ENCODE assay signal across 13 cellular contexts in the genomic region with DNA sequence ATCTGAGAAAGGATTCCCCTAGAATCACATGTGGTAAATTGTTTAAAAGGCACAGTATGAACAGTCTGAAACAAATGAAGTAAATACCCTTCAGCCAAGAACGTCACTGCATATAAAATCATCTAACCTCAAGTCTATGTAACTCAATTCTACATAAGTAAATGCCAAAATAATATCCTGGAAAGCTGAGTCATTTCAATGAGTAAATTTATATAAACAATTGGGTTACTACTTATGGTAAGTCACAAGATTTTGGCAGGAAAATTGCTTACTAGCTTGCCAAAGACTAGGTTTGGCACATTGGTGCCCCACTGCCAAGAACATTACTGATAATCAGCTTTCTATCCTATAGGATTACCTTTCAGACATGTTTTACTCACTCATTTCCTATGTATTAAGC. TPM values are rescaled to one million over a fixed set of nuclear protein-coding genes. Genes with fewer than 3 reads are reported as not detected.
A peak's percentile ranks its signal among the peaks of the same experiment; 100 is the strongest.
DNase-seq lines count a peak whose midpoint lies in the region; ATAC-seq, FAIRE-seq and TF ChIP-seq lines count a peak whose summit lies in the region.
"Had no signal": no experiment of that assay in that cellular context is flagged by ENCODE, and none has a peak within 500 bp of the region (broad histone marks: within the 10 kb centered on the region; RNA-seq: fewer than 3 reads in every experiment).

No MANE protein-coding gene starts in this region.

- no peaks in the 10 kb centered on the region for H3K4me1 ChIP-seq in Panc1 (ENCODE audit: control insufficient read depth, insufficient read depth, low read length)
- peaks cover 12% of the 10 kb centered on the region for H3K4me1 ChIP-seq in endothelial cell of umbilical vein (ENCODE audit: control insufficient read depth, extremely low read depth, insufficient read depth, low read length)

- TF ChIP-seq CTCF in Panc1 (IDR thresholded peaks at IDR 0.05) (no peak), endothelial cell of umbilical vein (IDR thresholded peaks at IDR 0.05; ENCODE audit: extremely low read depth in 1 of 2, insufficient read depth in 1 of 2, low read depth in 1 of 2, low read length in 2 of 2) (no peak), retinal pigment epithelial cell (conservative IDR thresholded peaks at IDR 0.05; ENCODE audit: low read depth, low read length) (no peak)

- H3K36me3 ChIP-seq in Panc1 (ENCODE audit: control insufficient read depth, insufficient read depth, low read length), result no peaks in the 10 kb centered on the region
- no peaks in the 10 kb centered on the region for H3K36me3 ChIP-seq in endothelial cell of umbilical vein (ENCODE audit: control insufficient read depth in 2 of 2, extremely low read depth in 1 of 2, insufficient read depth in 2 of 2, low read length in 2 of 2)
- H3K36me3 ChIP-seq: gastroesophageal sphincter had no signal

- FAIRE-seq in endothelial cell of umbilical vein (lab: Jason Lieb, UNC), result peak; percentile 88

- peak; percentile 94 for DNase-seq in ELR (ENCODE audit: low read depth)
- peak; percentile 51 for DNase-seq in Panc1 (ENCODE audit: low read depth, low spot score)
- DNase-seq in endothelial cell of umbilical vein (ENCODE audit: low read depth, low spot score), result peak; percentile 87
- peak; percentile 92 for DNase-seq in retinal pigment epithelial cell (ENCODE audit: low read depth)
- DNase-seq in COR-L47 (lab: John Stamatoyannopoulos, UW), result no peak
- no peak for DNase-seq in RPMI8226
- DNase-seq in SHP77 treated with DMSO at 0.1 percent for 48 hours (lab: John Stamatoyannopoulos, UW), result no peak
- DNase-seq: activated CD8-positive, alpha-beta memory T cell treated with anti-CD3 and anti-CD28 coated beads, Interleukin-2, amount 50 U/mL, for 4 hours; DMS79; NCI-H1694 treated with DMSO at 0.1 percent for 48 hours; psoas muscle; T-helper 9 cell had no signal

- no peaks in the 10 kb centered on the region for H3K9me1 ChIP-seq in endothelial cell of umbilical vein (replicated peaks; ENCODE audit: control insufficient read depth, extremely low read depth, insufficient read depth, low read length)

- ATAC-seq in Panc1, result no peak
- ATAC-seq: gastroesophageal sphincter, psoas muscle had no signal

- peak overlapping the region; percentile 46 for H3K4me2 ChIP-seq in endothelial cell of umbilical vein (ENCODE audit: insufficient read depth, low read length)

- in situ Hi-C loops in Panc1 (cut with HindIII; ENCODE audit: low pct_unique_long_range_greater_than_20kb, low sequenced_read_pairs), result no loop called here

- no peaks in the 10 kb centered on the region for H4K20me1 ChIP-seq in endothelial cell of umbilical vein (replicated peaks; ENCODE audit: control insufficient read depth, extremely low read depth, insufficient read depth, low read length)

- CTCF ChIA-PET in Panc1 (lab: Charles Lee), result interaction anchor here (1.2 kb wide), 1 partner anchor 28 kb away, joined by 3 read pairs; no protein-coding TSS in a partner anchor
- CTCF ChIA-PET in endothelial cell of umbilical vein (lab: Charles Lee), result interaction anchor here (0.6 to 2.9 kb wide), 6 partner anchors 9 to 133 kb away, joined by 3 to 18 read pairs (median 9); no protein-coding TSS in a partner anchor

- H3K79me2 ChIP-seq in endothelial cell of umbilical vein (ENCODE audit: control insufficient read depth, insufficient read depth, low read length), result peaks cover 4% of the 10 kb centered on the region

- H3K27me3 ChIP-seq in Panc1 (ENCODE audit: control insufficient read depth, insufficient read depth, low read length), result no peaks in the 10 kb centered on the region
- no peaks in the 10 kb centered on the region for H3K27me3 ChIP-seq in endothelial cell of umbilical vein (ENCODE audit: control insufficient read depth in 2 of 2, insufficient read depth in 2 of 2, low read length in 2 of 2)
- H3K27me3 ChIP-seq: gastroesophageal sphincter had no signal

- no TSS peak for BruUV-seq in Panc1 (replicated peaks; lab: Mats Ljungman, UMichigan)
- no TSS peak for BruUV-seq in endothelial cell of umbilical vein (replicated peaks; lab: Mats Ljungman, UMichigan)

- dilution Hi-C loops in endothelial cell of umbilical vein (cut with MboI; ENCODE audit: extremely low pct_ligation_motif_present, low sequenced_read_pairs), result no loop called here

- no peak overlapping the region for H3K27ac ChIP-seq in Panc1 (ENCODE audit: low read length)
- peak overlapping the region; percentile 40 for H3K27ac ChIP-seq in endothelial cell of umbilical vein (ENCODE audit: insufficient read depth, low read depth, low read length)
- H3K27ac ChIP-seq: gastroesophageal sphincter, psoas muscle had no signal

- no peak overlapping the region for H2AFZ ChIP-seq in endothelial cell of umbilical vein (ENCODE audit: low read depth, low read length)

- intact Hi-C loops in Panc1 (cut with micrococcal nuclease; ENCODE audit: unreplicated experiment) (no loop called here), endothelial cell of umbilical vein (cut with micrococcal nuclease) (loop anchor here (1.0 kb wide), 1 partner anchor 8 kb away; a partner anchor contains a TSS)

- H3K9me3 ChIP-seq in Panc1 (ENCODE audit: control insufficient read depth, insufficient read depth, low read depth, low read length), result no peaks in the 10 kb centered on the region
- no peaks in the 10 kb centered on the region for H3K9me3 ChIP-seq in endothelial cell of umbilical vein (replicated peaks; ENCODE audit: control insufficient read depth, insufficient read depth, low read length)
- H3K9me3 ChIP-seq: gastroesophageal sphincter, psoas muscle had no signal

- no peak for TF ChIP-seq POLR2A in endothelial cell of umbilical vein (IDR thresholded peaks at IDR 0.05; ENCODE audit: low read depth, low read length)

- no peak overlapping the region for H3K9ac ChIP-seq in endothelial cell of umbilical vein (replicated peaks; ENCODE audit: extremely low read depth, insufficient read depth, low read length)

- H3K4me3 ChIP-seq in Panc1 (ENCODE audit: low read depth in 2 of 2, low read length in 2 of 2), result no peak overlapping the region
- H3K4me3 ChIP-seq in endothelial cell of umbilical vein (replicated peaks in 1 of 3; ENCODE audit: insufficient read depth in 1 of 3, low read depth in 1 of 3, low read length in 3 of 3), result no peak overlapping the region
- H3K4me3 ChIP-seq in retinal pigment epithelial cell (ENCODE audit: low read length), result no peak overlapping the region
- H3K4me3 ChIP-seq: gastroesophageal sphincter, psoas muscle had no signal

- POLR2A ChIA-PET in Panc1 (lab: Charles Lee), result no interaction called here
- POLR2A ChIA-PET in endothelial cell of umbilical vein (lab: Charles Lee), result no interaction called here

TF ChIP-seq in endothelial cell of umbilical vein, 7 proteins besides CTCF, POLR2A, EP300 and RAD21:
- TF ChIP-seq FOS (IDR thresholded peaks at IDR 0.05; ENCODE audit: borderline replicate concordance, insufficient read depth, low read length) (peak; percentile 77), JUN (IDR thresholded peaks at IDR 0.05; ENCODE audit: borderline replicate concordance, insufficient read depth, insufficient read length, low read depth) (peak; percentile 52), POLR2AphosphoS5 (IDR thresholded peaks at IDR 0.05; ENCODE audit: insufficient read depth, low read depth, low read length) (peak; percentile 34), GATA2 (IDR thresholded peaks at IDR 0.05; ENCODE audit: insufficient read depth, insufficient read length, low read depth, low read length) (no peak)

RNA-seq across cellular contexts. Expression of a gene that starts 8.4 kb away (rescaled TPM):
- total RNA-seq in Panc1 (2021; ENCODE audit: unreplicated experiment) (9.8 TPM), endothelial cell of umbilical vein (23.5 TPM in 2 replicates)
- polyA plus RNA-seq in Panc1 (2012; ENCODE audit: insufficient read length), result 10.6 TPM
- polyA plus RNA-seq in endothelial cell of umbilical vein, result 9.8 and 10.5 TPM in 2 replicates
- polyA plus RNA-seq in endothelial cell of umbilical vein (2011; cell fraction: cytosol; rRNA removed), result 16.1 and 17.1 TPM in 2 replicates
- polyA plus RNA-seq in endothelial cell of umbilical vein (2011; cell fraction: nucleus; rRNA removed), result 10.5 and 13.9 TPM in 2 replicates
- 18.7 and 20.6 TPM in 2 replicates for polyA plus RNA-seq in endothelial cell of umbilical vein (2012)
- polyA minus RNA-seq in endothelial cell of umbilical vein, result 11.4 and 11.9 TPM in 2 replicates
- polyA minus RNA-seq in endothelial cell of umbilical vein (2011; cell fraction: cytosol; rRNA and poly(A)+ RNA removed), result 9.5 TPM
- 21.8 and 31.4 TPM in 2 replicates for polyA minus RNA-seq in endothelial cell of umbilical vein (2011; cell fraction: nucleus; rRNA and poly(A)+ RNA removed)

Comparison
In these comparisons a context has a peak if more than half of its experiments do, and no peak if none do; other contexts are left out.
1. DNase-seq: peak in ELR (single experiment), Panc1 (single experiment), endothelial cell of umbilical vein (single experiment) and retinal pigment epithelial cell (single experiment); none in COR-L47 (single experiment), RPMI8226 (single experiment) and SHP77 treated with DMSO at 0.1 percent for 48 hours (single experiment).